10 cellular contexts compared by ENCODE assay signal in the genomic region with DNA sequence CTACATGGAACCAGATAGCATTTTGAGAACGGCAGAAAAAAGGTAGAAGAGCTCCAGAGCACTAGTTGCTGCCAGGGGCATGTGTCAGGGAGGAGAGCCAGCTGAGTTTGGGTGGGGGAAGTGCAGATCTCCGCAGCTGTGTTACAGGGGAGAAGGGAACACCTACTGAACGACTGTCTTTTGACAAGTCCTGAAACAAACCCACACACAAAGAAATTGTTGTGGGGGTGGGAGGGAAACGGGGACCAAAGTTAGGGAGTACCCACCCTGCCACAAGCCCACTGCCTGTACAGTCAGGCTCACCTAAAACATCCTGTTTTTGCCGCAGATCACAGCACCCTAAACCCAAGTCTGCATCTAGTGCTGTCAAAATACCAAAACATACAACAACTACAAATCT. TPM values are rescaled to one million over a fixed set of nuclear protein-coding genes. Genes with fewer than 3 reads are reported as not detected.
A peak's percentile ranks its signal among the peaks of the same experiment; 100 is the strongest.
DNase-seq lines count a peak whose midpoint lies in the region; ATAC-seq and TF ChIP-seq lines count a peak whose summit lies in the region.
"Had no signal": no experiment of that assay in that cellular context is flagged by ENCODE, and none has a peak within 500 bp of the region (broad histone marks: within the 10 kb centered on the region; RNA-seq: fewer than 3 reads in every experiment).

No MANE protein-coding gene starts in this region.

- CTCF ChIA-PET in SK-N-SH (lab: Yijun Ruan, JAX): interaction anchor here (1.4 kb wide), 1 partner anchor 20 kb away, joined by 5 read pairs; no protein-coding TSS in a partner anchor

- H3K4me1 Mint-ChIP-seq in effector memory CD8-positive, alpha-beta T cell (ENCODE audit: low read depth in 2 of 2): peaks cover 46 to 52% of the 10 kb centered on the region in 2 donors

- H3K9ac ChIP-seq in SK-N-SH: no peak overlapping the region

- no peaks in the 10 kb centered on the region for H3K9me3 Mint-ChIP-seq in effector memory CD8-positive, alpha-beta T cell
- H3K9me3 Mint-ChIP-seq: nephron had no signal

- H3F3A ChIP-seq in SK-N-SH (replicated peaks; ENCODE audit: insufficient read depth): no peaks in the 10 kb centered on the region

- no peaks in the 10 kb centered on the region for H4K20me1 ChIP-seq in SK-N-SH (ENCODE audit: insufficient read depth)

- no peak overlapping the region for H2AFZ ChIP-seq in SK-N-SH (ENCODE audit: low read depth)

- 3% methylated on average over 5 of the region's 5 CpGs for WGBS in SK-N-SH (ENCODE audit: low lambda C conversion rate)

- TF ChIP-seq CTCF in SK-N-SH (IDR thresholded peaks at IDR 0.05): no peak

- H3K27ac ChIP-seq in SK-N-SH (ENCODE audit: low read depth in 2 of 2, low read length in 1 of 2): no peak overlapping the region

- POLR2A ChIA-PET in SK-N-SH (lab: Yijun Ruan, JAX): no interaction called here

- H3K9me2 ChIP-seq in SK-N-SH: no peaks in the 10 kb centered on the region

- no peak overlapping the region for H3K4me2 ChIP-seq in SK-N-SH

- peaks cover 4% of the 10 kb centered on the region for H3K36me3 Mint-ChIP-seq in effector memory CD8-positive, alpha-beta T cell (ENCODE audit: insufficient read depth)

- H3K9me3 ChIP-seq in SK-N-SH: no peaks in the 10 kb centered on the region

- TF ChIP-seq EP300 in SK-N-SH (IDR thresholded peaks at IDR 0.05; ENCODE audit: borderline replicate concordance in 1 of 2, low read depth in 1 of 2, low read length in 1 of 2): no peak

- peaks cover 0 to 2% of the 10 kb centered on the region in 2 experiments; a peak in 1 of 4 replicates for H3K4me1 ChIP-seq in SK-N-SH (ENCODE audit: control insufficient read depth in 1 of 2, insufficient read depth in 2 of 2, low read depth in 1 of 2, low read length in 1 of 2)

- peaks cover 6 to 20% of the 10 kb centered on the region in 2 donors for H3K27me3 Mint-ChIP-seq in effector memory CD8-positive, alpha-beta T cell

- peak overlapping the region; percentile 6 to 71 for H3K27ac Mint-ChIP-seq in effector memory CD8-positive, alpha-beta T cell

- no peaks in the 10 kb centered on the region for H3K36me3 ChIP-seq in SK-N-SH (replicated peaks in 1 of 2; ENCODE audit: control insufficient read depth in 1 of 2, insufficient read depth in 2 of 2, low read length in 1 of 2)

- peaks cover 25% of the 10 kb centered on the region for H3K27me3 ChIP-seq in SK-N-SH (ENCODE audit: insufficient read depth)

- no peaks in the 10 kb centered on the region for H3K79me2 ChIP-seq in SK-N-SH (ENCODE audit: insufficient read depth)

- H3K4me3 ChIP-seq in SK-N-SH (ENCODE audit: low read depth in 2 of 2, low read length in 1 of 2): no peak overlapping the region

- TF ChIP-seq RAD21 in SK-N-SH (IDR thresholded peaks at IDR 0.05; ENCODE audit: low read length): no peak

- ATAC-seq in SK-N-SH treated with all-trans-retinoic acid at 6 μM for 48 hours (no peak), GM21528 (IDR thresholded peaks at IDR 0.05; ENCODE audit: low FRiP score, unreplicated experiment) (no peak)
- ATAC-seq in effector memory CD8-positive, alpha-beta T cell (replicated peaks): peak; percentile 64
- ATAC-seq in stimulated activated naive CD8-positive, alpha-beta T cell treated with anti-CD3 and anti-CD28 coated beads, Interleukin-15, Interleukin-2, amounts not matched to agents 100 U/mL and 50 U/mL, for 24 hours: peak; percentile 6

- peak overlapping the region; percentile 25 to 63 for H3K4me3 Mint-ChIP-seq in effector memory CD8-positive, alpha-beta T cell
- H3K4me3 Mint-ChIP-seq: nephron had no signal

- DNase-seq in SK-N-SH (no peak), activated T-cell treated with anti-CD3 and anti-CD28 coated beads for 24 hours (ENCODE audit: low read depth) (peak; percentile 30), GOT3 (lab: John Stamatoyannopoulos, UW) (no peak), NCI-H510A (lab: John Stamatoyannopoulos, UW) (no peak)
- peak in 1 of 3 experiments; percentile 10 for DNase-seq in effector memory CD8-positive, alpha-beta T cell
- no peak for DNase-seq in stimulated activated naive CD8-positive, alpha-beta T cell treated with anti-CD3 and anti-CD28 coated beads, Interleukin-15, Interleukin-2, amounts not matched to agents 100 U/mL and 50 U/mL, for 24 hours
- DNase-seq: 8988T had no signal

TF ChIP-seq in SK-N-SH treated with all-trans-retinoic acid at 6 μM for 48 hours, 23 proteins besides CTCF, POLR2A, EP300 and RAD21:
- no peak for TF ChIP-seq PPARA (CRISPR knock-in tag; IDR thresholded peaks at IDR 0.05; ENCODE audit: borderline replicate concordance)
- TF ChIP-seq ZNF565 (CRISPR knock-in tag; conservative IDR thresholded peaks at IDR 0.05; ENCODE audit: low read depth): no peak
- TF ChIP-seq, protein P1, sequence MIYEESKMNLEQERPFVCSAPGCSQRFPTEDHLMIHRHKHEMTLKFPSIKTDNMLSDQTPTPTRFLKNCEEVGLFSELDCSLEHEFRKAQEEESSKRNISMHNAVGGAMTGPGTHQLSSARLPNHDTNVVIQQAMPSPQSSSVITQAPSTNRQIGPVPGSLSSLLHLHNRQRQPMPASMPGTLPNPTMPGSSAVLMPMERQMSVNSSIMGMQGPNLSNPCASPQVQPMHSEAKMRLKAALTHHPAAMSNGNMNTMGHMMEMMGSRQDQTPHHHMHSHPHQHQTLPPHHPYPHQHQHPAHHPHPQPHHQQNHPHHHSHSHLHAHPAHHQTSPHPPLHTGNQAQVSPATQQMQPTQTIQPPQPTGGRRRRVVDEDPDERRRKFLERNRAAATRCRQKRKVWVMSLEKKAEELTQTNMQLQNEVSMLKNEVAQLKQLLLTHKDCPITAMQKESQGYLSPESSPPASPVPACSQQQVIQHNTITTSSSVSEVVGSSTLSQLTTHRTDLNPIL (CRISPR knock-in tag; IDR thresholded peaks at IDR 0.05; ENCODE audit: low read depth): no peak
- peak; percentile 81 for TF ChIP-seq ZNF70 (CRISPR knock-in tag; IDR thresholded peaks at IDR 0.05)
- TF ChIP-seq TOX (CRISPR knock-in tag; IDR thresholded peaks at IDR 0.05; ENCODE audit: borderline replicate concordance): no peak
TF ChIP-seq in SK-N-SH treated with all-trans-retinoic acid at 6 μM for 48 hours: peak in this region for 1.

TF ChIP-seq in SK-N-SH, 30 proteins besides CTCF, POLR2A, EP300 and RAD21:
- TF ChIP-seq RXRA (IDR thresholded peaks at IDR 0.05; ENCODE audit: borderline replicate concordance, low read depth) (no peak), ELF1 (IDR thresholded peaks at IDR 0.05) (no peak), CHD2 (IDR thresholded peaks at IDR 0.05; ENCODE audit: low read length, partially characterized antibody) (no peak), GATA2 (CRISPR knock-in tag; IDR thresholded peaks at IDR 0.05) (no peak), RCOR1 (IDR thresholded peaks at IDR 0.05; ENCODE audit: low read length) (no peak), FOXJ3 (CRISPR knock-in tag; IDR thresholded peaks at IDR 0.05) (no peak)
- TF ChIP-seq, protein P2, sequence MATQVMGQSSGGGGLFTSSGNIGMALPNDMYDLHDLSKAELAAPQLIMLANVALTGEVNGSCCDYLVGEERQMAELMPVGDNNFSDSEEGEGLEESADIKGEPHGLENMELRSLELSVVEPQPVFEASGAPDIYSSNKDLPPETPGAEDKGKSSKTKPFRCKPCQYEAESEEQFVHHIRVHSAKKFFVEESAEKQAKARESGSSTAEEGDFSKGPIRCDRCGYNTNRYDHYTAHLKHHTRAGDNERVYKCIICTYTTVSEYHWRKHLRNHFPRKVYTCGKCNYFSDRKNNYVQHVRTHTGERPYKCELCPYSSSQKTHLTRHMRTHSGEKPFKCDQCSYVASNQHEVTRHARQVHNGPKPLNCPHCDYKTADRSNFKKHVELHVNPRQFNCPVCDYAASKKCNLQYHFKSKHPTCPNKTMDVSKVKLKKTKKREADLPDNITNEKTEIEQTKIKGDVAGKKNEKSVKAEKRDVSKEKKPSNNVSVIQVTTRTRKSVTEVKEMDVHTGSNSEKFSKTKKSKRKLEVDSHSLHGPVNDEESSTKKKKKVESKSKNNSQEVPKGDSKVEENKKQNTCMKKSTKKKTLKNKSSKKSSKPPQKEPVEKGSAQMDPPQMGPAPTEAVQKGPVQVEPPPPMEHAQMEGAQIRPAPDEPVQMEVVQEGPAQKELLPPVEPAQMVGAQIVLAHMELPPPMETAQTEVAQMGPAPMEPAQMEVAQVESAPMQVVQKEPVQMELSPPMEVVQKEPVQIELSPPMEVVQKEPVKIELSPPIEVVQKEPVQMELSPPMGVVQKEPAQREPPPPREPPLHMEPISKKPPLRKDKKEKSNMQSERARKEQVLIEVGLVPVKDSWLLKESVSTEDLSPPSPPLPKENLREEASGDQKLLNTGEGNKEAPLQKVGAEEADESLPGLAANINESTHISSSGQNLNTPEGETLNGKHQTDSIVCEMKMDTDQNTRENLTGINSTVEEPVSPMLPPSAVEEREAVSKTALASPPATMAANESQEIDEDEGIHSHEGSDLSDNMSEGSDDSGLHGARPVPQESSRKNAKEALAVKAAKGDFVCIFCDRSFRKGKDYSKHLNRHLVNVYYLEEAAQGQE (IDR thresholded peaks at IDR 0.05; ENCODE audit: low read depth, low read length): no peak
- TF ChIP-seq, protein P3, sequence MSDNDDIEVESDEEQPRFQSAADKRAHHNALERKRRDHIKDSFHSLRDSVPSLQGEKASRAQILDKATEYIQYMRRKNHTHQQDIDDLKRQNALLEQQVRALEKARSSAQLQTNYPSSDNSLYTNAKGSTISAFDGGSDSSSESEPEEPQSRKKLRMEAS (IDR thresholded peaks at IDR 0.05; ENCODE audit: low read depth): no peak

RNA-seq across cellular contexts. Expression of a gene that starts 55.5 kb away (rescaled TPM):
- 0.36 and 0.89 TPM in 2 replicates for polyA plus RNA-seq in SK-N-SH (2012; rRNA removed)
- 1.1 and 1.6 TPM in 2 replicates for polyA plus RNA-seq in SK-N-SH (2012; cell fraction: cytosol; rRNA removed)
- 0.57 and 0.76 TPM in 2 replicates for polyA plus RNA-seq in SK-N-SH (2012; cell fraction: nucleus; rRNA removed)

Comparison
In these comparisons a context has a peak if more than half of its experiments do, and no peak if none do; other contexts are left out.
1. ATAC-seq: peak in effector memory CD8-positive, alpha-beta T cell (single experiment) and stimulated activated naive CD8-positive, alpha-beta T cell treated with anti-CD3 and anti-CD28 coated beads, Interleukin-15, Interleukin-2, amounts not matched to agents 100 U/mL and 50 U/mL, for 24 hours (single experiment); none in SK-N-SH treated with all-trans-retinoic acid at 6 μM for 48 hours (single experiment) and GM21528 (single experiment).